ENCODE assay signal across 1 cellular context in genomic region chr4:1682860-1683259, GRCh38.
TF ChIP-seq lines count a peak whose summit lies in the region.

No MANE protein-coding gene starts in this region.

TF ChIP-seq in GM12878, 131 proteins besides CTCF, POLR2A, EP300 and RAD21:
- TF ChIP-seq ZNF592 (IDR thresholded peaks at IDR 0.05) (no peak), RELA (IDR thresholded peaks at IDR 0.05; ENCODE audit: borderline replicate concordance, partially characterized antibody) (no peak), BCL3 (IDR thresholded peaks at IDR 0.05; ENCODE audit: borderline replicate concordance, insufficient read depth, low read depth, low read length, poor library complexity, severe bottlenecking) (no peak)
